Comparison of ENCODE assay signal across 16 cellular contexts in genomic region chr21:7951854-7952519, GRCh38.
DNase-seq lines count a peak whose midpoint lies in the region; ATAC-seq, FAIRE-seq and TF ChIP-seq lines count a peak whose summit lies in the region.
"Had no signal": no experiment of that assay in that cellular context is flagged by ENCODE, and none has a peak within 500 bp of the region (broad histone marks: within the 10 kb centered on the region; RNA-seq: fewer than 3 reads in every experiment).

No MANE protein-coding gene starts in this region.

- H3K27ac ChIP-seq in HUES6 (ENCODE audit: low read depth, low read length) (no peak overlapping the region), K562 (ENCODE audit: extremely low read depth, low read depth, low read length) (no peak overlapping the region), iPS-20b (ENCODE audit: low read length) (no peak overlapping the region)
- H3K27ac ChIP-seq: HL-60 had no signal

- no peaks in the 10 kb centered on the region for H3K27me3 Mint-ChIP-seq in activated CD4-positive, alpha-beta memory T cell treated with anti-CD3 and anti-CD28 coated beads for 36 hours

- H3K9me3 ChIP-seq in HUES6 (ENCODE audit: control insufficient read depth, insufficient read depth, low read depth, low read length) (no peaks in the 10 kb centered on the region; the same call in 1 of the 2 replicates), K562 (replicated peaks; ENCODE audit: control insufficient read depth, insufficient read depth, low read depth, low read length) (peaks cover 6% of the 10 kb centered on the region; the same call in 1 of the 2 replicates), iPS-20b (ENCODE audit: insufficient read depth, low read depth, low read length) (no peaks in the 10 kb centered on the region; the same call in 1 of the 2 replicates)

- POLR2A ChIA-PET in K562 (lab: Yijun Ruan, JAX) = no interaction called here
- POLR2A ChIA-PET in activated CD4-positive, alpha-beta memory T cell treated with anti-CD3 and anti-CD28 coated beads for 36 hours (lab: Charles Lee) = no interaction called here

- H3K36me3 Mint-ChIP-seq in activated CD4-positive, alpha-beta memory T cell treated with anti-CD3 and anti-CD28 coated beads for 36 hours = peaks cover 79% of the 10 kb centered on the region

- H3K9ac ChIP-seq in HUES6 (ENCODE audit: low read length) = no peak overlapping the region
- H3K9ac ChIP-seq in K562 (ENCODE audit: insufficient read depth in 1 of 2, low read depth in 2 of 2, low read length in 2 of 2) = no peak overlapping the region
- H3K9ac ChIP-seq in iPS-20b (ENCODE audit: low read depth, low read length) = no peak overlapping the region

- BruUV-seq in K562 (replicated peaks; lab: Mats Ljungman, UMichigan) = no TSS peak

- intact Hi-C loops in K562 (cut with micrococcal nuclease) = no loop called here
- intact Hi-C loops in activated CD4-positive, alpha-beta memory T cell treated with anti-CD3 and anti-CD28 coated beads for 36 hours (cut with micrococcal nuclease) = no loop called here

- H2AFZ ChIP-seq in K562 (ENCODE audit: low read depth, low read length) = no peak overlapping the region

- H3K9me1 ChIP-seq in K562 (ENCODE audit: control insufficient read depth, insufficient read depth, low read length) = no peaks in the 10 kb centered on the region

- no peak for TF ChIP-seq POLR2A in K562 (conservative IDR thresholded peaks at IDR 0.05)

- no peak for DNase-seq in K562 (ENCODE audit: extremely low read depth in 1 of 4, low spot score in 3 of 4)
- no peak for DNase-seq in SW 1271 (lab: John Stamatoyannopoulos, UW)
- no peak for DNase-seq in activated CD4-positive, CD25-positive, alpha-beta regulatory T cell treated with anti-CD3 and anti-CD28 coated beads, Interleukin-2, amount 50 U/mL, for 72 hours
- DNase-seq in activated CD4-positive, alpha-beta memory T cell treated with anti-CD3 and anti-CD28 coated beads for 36 hours = no peak
- DNase-seq: ACHN, C1 segment of cervical spinal cord, KBM-7, MV-4-11, NCI-H1436 treated with DMSO at 0.1 percent for 48 hours, NCI-H2029, NCI-H526 had no signal

- no peak overlapping the region for H3K27ac Mint-ChIP-seq in activated CD4-positive, alpha-beta memory T cell treated with anti-CD3 and anti-CD28 coated beads for 36 hours

- in situ Hi-C loops in K562 (cut with MboI) = no loop called here

- no peaks in the 10 kb centered on the region for H3K4me1 ChIP-seq in HUES6 (ENCODE audit: control insufficient read depth, insufficient read depth, low read length)
- no peaks in the 10 kb centered on the region for H3K4me1 ChIP-seq in K562 (replicated peaks in 1 of 2; ENCODE audit: control insufficient read depth in 2 of 2, insufficient read depth in 2 of 2, low read length in 2 of 2)
- no peaks in the 10 kb centered on the region for H3K4me1 ChIP-seq in iPS-20b (ENCODE audit: insufficient read depth, low read length)

- no peaks in the 10 kb centered on the region for H3K27me3 ChIP-seq in HUES6 (ENCODE audit: control insufficient read depth, insufficient read depth, low read length)
- H3K27me3 ChIP-seq in K562 (ENCODE audit: control insufficient read depth in 2 of 2, insufficient read depth in 2 of 2, low read length in 2 of 2) = no peaks in the 10 kb centered on the region
- H3K27me3 ChIP-seq in iPS-20b (ENCODE audit: insufficient read depth, low read length) = no peaks in the 10 kb centered on the region

- no peaks in the 10 kb centered on the region for H3K79me2 ChIP-seq in K562 (ENCODE audit: control insufficient read depth, insufficient read depth, low read length)

- CTCF ChIA-PET in K562 (lab: Yijun Ruan, JAX; ENCODE audit: low intra/inter-chr PET ratio) = no interaction called here
- CTCF ChIA-PET in activated CD4-positive, alpha-beta memory T cell treated with anti-CD3 and anti-CD28 coated beads for 36 hours (lab: Charles Lee) = no interaction called here

- 2% methylated on average over 14 of the region's 14 CpGs for WGBS in K562 (ENCODE audit: insufficient coverage, low coverage, missing lambda C conversion rate)

- no peaks in the 10 kb centered on the region for H4K20me1 ChIP-seq in K562 (replicated peaks; ENCODE audit: control insufficient read depth, insufficient read depth, low read length)

- no peak overlapping the region for H3K4me3 Mint-ChIP-seq in activated CD4-positive, alpha-beta memory T cell treated with anti-CD3 and anti-CD28 coated beads for 36 hours

- peak overlapping the region; percentile 3; the same call in 1 of the 2 replicates for H3K4me3 ChIP-seq in HUES6 (ENCODE audit: low read depth, low read length)
- H3K4me3 ChIP-seq in K562 = no peak overlapping the region
- peak overlapping the region; percentile 1; the same call in 1 of the 2 replicates for H3K4me3 ChIP-seq in iPS-20b (ENCODE audit: low read length)

- TF ChIP-seq EP300 in K562 (IDR thresholded peaks at IDR 0.05; ENCODE audit: low read length) = no peak

- no peaks in the 10 kb centered on the region for H3K36me3 ChIP-seq in HUES6 (ENCODE audit: control insufficient read depth, insufficient read depth, low read length)
- no peaks in the 10 kb centered on the region for H3K36me3 ChIP-seq in K562 (ENCODE audit: control insufficient read depth, insufficient read depth, low read length)
- no peaks in the 10 kb centered on the region for H3K36me3 ChIP-seq in iPS-20b (ENCODE audit: insufficient read depth, low read depth, low read length)

- no peak for TF ChIP-seq CTCF in K562 (IDR thresholded peaks at IDR 0.05 in 2 of 3, conservative IDR thresholded peaks at IDR 0.05 in 1 of 3; ENCODE audit: insufficient read depth in 2 of 3, low read depth in 1 of 3, low read length in 3 of 3)

- no peak for TF ChIP-seq RAD21 in K562 (CRISPR knock-in tag; conservative IDR thresholded peaks at IDR 0.05 in 1 of 2, IDR thresholded peaks at IDR 0.05 in 1 of 2)

- no peaks in the 10 kb centered on the region for H3K4me1 Mint-ChIP-seq in activated CD4-positive, alpha-beta memory T cell treated with anti-CD3 and anti-CD28 coated beads for 36 hours (ENCODE audit: low read depth)

- no peak overlapping the region for H3K4me2 ChIP-seq in K562 (ENCODE audit: insufficient read depth, low read length)

- peaks cover 100% of the 10 kb centered on the region for H3K9me3 Mint-ChIP-seq in activated CD4-positive, alpha-beta memory T cell treated with anti-CD3 and anti-CD28 coated beads for 36 hours

- FAIRE-seq in K562 (lab: Jason Lieb, UNC) = no peak
- FAIRE-seq: D721Med had no signal

- ATAC-seq in K562 (no peak), HG02588 (IDR thresholded peaks at IDR 0.05; ENCODE audit: unreplicated experiment) (no peak)

TF ChIP-seq in K562, 482 proteins besides CTCF, POLR2A, EP300 and RAD21:
- TF ChIP-seq CEBPB (tag; IDR thresholded peaks at IDR 0.05) (no peak), TAF15 (IDR thresholded peaks at IDR 0.05; ENCODE audit: low read depth, low read length) (no peak), ELF4 (CRISPR knock-in tag; IDR thresholded peaks at IDR 0.05) (peak; percentile 28; the same call in 1 of the 2 replicates), OTX1 (CRISPR knock-in tag; IDR thresholded peaks at IDR 0.05) (0 out of 2 replicates have a peak, but pooled peaks have one; percentile 5), CBX3 (IDR thresholded peaks at IDR 0.05; ENCODE audit: borderline replicate concordance in 1 of 2, low read length in 2 of 2) (peak in 1 of 2 experiments; percentile 88; a peak in 1 of 3 replicates)
